24 cellular contexts compared by ENCODE assay signal in the genomic region with DNA sequence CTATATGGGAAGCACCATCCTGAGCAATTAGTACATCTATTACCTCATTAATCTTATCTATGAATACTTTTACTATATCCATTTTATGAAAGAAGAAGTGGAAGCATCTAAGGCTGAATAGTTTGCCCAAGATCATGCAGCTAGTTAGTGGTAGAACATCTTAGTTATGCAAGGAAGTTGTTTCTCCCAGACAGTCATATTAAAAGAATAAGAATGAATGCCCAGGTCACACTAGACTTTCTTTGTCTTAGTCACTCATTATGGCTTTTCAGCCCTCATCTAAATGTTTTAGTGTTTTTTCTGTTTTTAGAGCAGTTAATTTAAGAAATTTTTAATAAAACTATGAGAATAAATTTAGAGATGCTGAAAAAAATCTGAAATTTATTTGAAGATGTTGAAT.
DNase-seq lines count a peak whose midpoint lies in the region; ATAC-seq, FAIRE-seq and TF ChIP-seq lines count a peak whose summit lies in the region.
"Had no signal": no experiment of that assay in that cellular context is flagged by ENCODE, and none has a peak within 500 bp of the region (broad histone marks: within the 10 kb centered on the region; RNA-seq: fewer than 3 reads in every experiment).

No MANE protein-coding gene starts in this region.

- no peak for DNase-seq in GM12891 (ENCODE audit: insufficient read length, low spot score)
- peak; percentile 3 for DNase-seq in MV-4-11 (lab: John Stamatoyannopoulos, UW)
- no peak for DNase-seq in stimulated activated naive B cell treated with anti-CD40 and anti-IgM and Interleukin-4, amounts not matched to agents 10 μg/mL and 1 μg/mL and 100 μg/mL, for 72 hours
- DNase-seq in SHP77 treated with DMSO at 0.1 percent for 48 hours (lab: John Stamatoyannopoulos, UW), result no peak
- DNase-seq in frontal cortex (ENCODE audit: low spot score in 2 of 2), result no peak
- DNase-seq: 8988T; ACHN; AML-193; BE2C; CD4-positive, alpha-beta T cell; CD8-positive, alpha-beta memory T cell; DMS 273 treated with DMSO at 0.1 percent for 48 hours; DMS79; EL; GDM1; H9 had no signal

- no peak overlapping the region for H3K27ac Mint-ChIP-seq in stimulated activated naive B cell treated with anti-CD40 and anti-IgM and Interleukin-4, amounts not matched to agents 10 μg/mL and 1 μg/mL and 100 μg/mL, for 72 hours
- H3K27ac Mint-ChIP-seq: CD14-positive monocyte; CD4-positive, alpha-beta T cell; GM23338; H9 had no signal

- peaks cover 19 to 38% of the 10 kb centered on the region in 2 donors for H3K36me3 Mint-ChIP-seq in stimulated activated naive B cell treated with anti-CD40 and anti-IgM and Interleukin-4, amounts not matched to agents 10 μg/mL and 1 μg/mL and 100 μg/mL, for 72 hours

- peaks cover 5 to 15% of the 10 kb centered on the region in 2 donors for H3K4me1 Mint-ChIP-seq in stimulated activated naive B cell treated with anti-CD40 and anti-IgM and Interleukin-4, amounts not matched to agents 10 μg/mL and 1 μg/mL and 100 μg/mL, for 72 hours
- H3K4me1 Mint-ChIP-seq: CD14-positive monocyte, GM23338 had no signal

- ATAC-seq in HG02610 (IDR thresholded peaks at IDR 0.05; ENCODE audit: unreplicated experiment), result peak; percentile 74
- peak; percentile 34 to 51 for ATAC-seq in stimulated activated naive B cell treated with anti-CD40 and anti-IgM and Interleukin-4, amounts not matched to agents 10 μg/mL and 1 μg/mL and 100 μg/mL, for 72 hours (replicated peaks)
- no peak for ATAC-seq in HG03196 (IDR thresholded peaks at IDR 0.05; ENCODE audit: unreplicated experiment)
- ATAC-seq: A549, GM23338, HCT116 had no signal

- H3K9me3 Mint-ChIP-seq in stimulated activated naive B cell treated with anti-CD40 and anti-IgM and Interleukin-4, amounts not matched to agents 10 μg/mL and 1 μg/mL and 100 μg/mL, for 72 hours, result peaks cover 2 to 10% of the 10 kb centered on the region in 2 donors
- H3K9me3 Mint-ChIP-seq: H9 had no signal

- no peak for TF ChIP-seq POLR2A in GM12891 (IDR thresholded peaks at IDR 0.05; ENCODE audit: low read depth, low read length)

- H3K27me3 Mint-ChIP-seq in stimulated activated naive B cell treated with anti-CD40 and anti-IgM and Interleukin-4, amounts not matched to agents 10 μg/mL and 1 μg/mL and 100 μg/mL, for 72 hours, result no peaks in the 10 kb centered on the region
- H3K27me3 Mint-ChIP-seq: CD4-positive, alpha-beta T cell had no signal

- H3K4me3 Mint-ChIP-seq in stimulated activated naive B cell treated with anti-CD40 and anti-IgM and Interleukin-4, amounts not matched to agents 10 μg/mL and 1 μg/mL and 100 μg/mL, for 72 hours, result no peak overlapping the region
- H3K4me3 Mint-ChIP-seq: CD14-positive monocyte; CD4-positive, alpha-beta T cell; CD8-positive, alpha-beta memory T cell; GM23338; H9 had no signal

- FAIRE-seq in GM12891 (lab: Jason Lieb, UNC), result no peak
- FAIRE-seq in frontal cortex (lab: Jason Lieb, UNC), result no peak
- FAIRE-seq: A549, D721Med, GM12892 had no signal

TF ChIP-seq in GM12891, 5 proteins besides CTCF, POLR2A, EP300 and RAD21:
- TF ChIP-seq SPI1 (IDR thresholded peaks at IDR 0.05; ENCODE audit: low read depth, low read length) (peak; percentile 13; the same call in 1 of the 2 replicates), PAX5 (IDR thresholded peaks at IDR 0.05; ENCODE audit: insufficient read depth, low read length, severe bottlenecking) (no peak)
